ENCODE assay signal across 7 cellular contexts in the genomic region with DNA sequence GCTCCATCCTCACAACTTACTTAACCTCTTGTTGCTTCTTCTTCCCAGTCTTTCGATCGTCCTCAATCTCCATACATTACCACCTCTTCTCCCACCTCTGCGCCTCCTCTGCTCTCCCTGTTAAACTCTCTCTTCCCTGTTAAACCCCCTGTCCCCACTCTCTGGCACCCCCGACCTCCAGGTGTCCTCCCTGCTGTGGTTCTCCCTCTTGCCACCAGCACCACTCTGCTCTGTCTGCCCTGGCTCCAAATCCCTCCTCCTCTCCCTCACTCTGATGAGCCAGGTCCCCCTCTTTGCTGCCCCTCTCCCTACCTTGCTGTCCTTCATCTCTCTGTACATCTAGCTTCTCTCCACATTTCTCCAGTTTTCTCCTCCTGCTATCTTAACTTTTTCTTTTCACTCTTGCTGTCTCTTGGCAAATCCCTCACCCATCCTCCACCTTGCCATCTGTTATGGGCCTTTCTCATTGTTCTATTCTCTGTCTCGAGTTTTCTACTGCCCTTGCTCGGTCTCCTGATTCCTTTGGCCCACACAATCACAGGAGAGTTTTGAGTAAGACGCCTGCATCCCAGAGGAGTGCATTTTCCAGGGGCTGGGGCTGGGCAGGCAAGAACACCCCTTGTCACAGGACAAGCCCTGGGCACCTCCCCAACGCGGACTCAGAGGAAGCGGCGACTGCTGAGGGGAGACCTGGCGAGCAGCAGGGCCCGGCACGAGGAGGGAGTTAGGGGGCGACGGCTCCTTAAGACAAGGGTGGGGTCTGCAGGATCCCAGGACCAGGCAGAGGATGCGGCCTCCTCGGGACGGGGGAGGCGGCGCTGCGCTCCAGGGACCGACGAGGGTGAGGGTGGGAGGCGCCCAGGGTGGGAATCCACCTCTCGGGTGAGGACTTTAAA. TPM values are rescaled to one million over a fixed set of nuclear protein-coding genes. Genes with fewer than 3 reads are reported as not detected.
A peak's percentile ranks its signal among the peaks of the same experiment; 100 is the strongest.
DNase-seq lines count a peak whose midpoint lies in the region; ATAC-seq and TF ChIP-seq lines count a peak whose summit lies in the region.

No MANE protein-coding gene starts in this region.

- peaks cover 12% of the 10 kb centered on the region for H3K27me3 Mint-ChIP-seq in IgD-negative memory B cell
- H3K27me3 Mint-ChIP-seq in stimulated activated naive B cell treated with anti-CD40 and anti-IgM and Interleukin-4, amounts not matched to agents 10 μg/mL and 1 μg/mL and 100 μg/mL, for 72 hours = peaks cover 10 to 19% of the 10 kb centered on the region in 2 donors

- TF ChIP-seq CTCF in astrocyte of the spinal cord (IDR thresholded peaks at IDR 0.05; ENCODE audit: low read depth, low read length) = no peak

- peak overlapping the region; percentile 48 for H3K4me3 ChIP-seq in astrocyte of the spinal cord (ENCODE audit: low read depth, low read length)

- ATAC-seq in stimulated activated naive B cell treated with anti-CD40 and anti-IgM and Interleukin-4, amounts not matched to agents 10 μg/mL and 1 μg/mL and 100 μg/mL, for 72 hours (replicated peaks) = peak; percentile 10 to 15
- ATAC-seq in HG02884 (IDR thresholded peaks at IDR 0.05; ENCODE audit: unreplicated experiment) (no peak), HG02852 (IDR thresholded peaks at IDR 0.05; ENCODE audit: unreplicated experiment) (no peak), HG03378 (IDR thresholded peaks at IDR 0.05; ENCODE audit: unreplicated experiment) (no peak)

- H3K9me3 Mint-ChIP-seq in IgD-negative memory B cell = peaks cover 7 to 11% (median 9%) of the 10 kb centered on the region in 3 donors
- peaks cover 2 to 7% of the 10 kb centered on the region in 2 donors for H3K9me3 Mint-ChIP-seq in stimulated activated naive B cell treated with anti-CD40 and anti-IgM and Interleukin-4, amounts not matched to agents 10 μg/mL and 1 μg/mL and 100 μg/mL, for 72 hours

- H3K27ac Mint-ChIP-seq in IgD-negative memory B cell = peak overlapping the region in 1 of 3 donors; percentile 2
- H3K27ac Mint-ChIP-seq in stimulated activated naive B cell treated with anti-CD40 and anti-IgM and Interleukin-4, amounts not matched to agents 10 μg/mL and 1 μg/mL and 100 μg/mL, for 72 hours = no peak overlapping the region

- in situ Hi-C loops in astrocyte of the spinal cord (cut with HindIII; ENCODE audit: low sequenced_read_pairs) = no loop called here

- peaks cover 1 to 5% (median 2%) of the 10 kb centered on the region in 3 donors for H3K4me1 Mint-ChIP-seq in IgD-negative memory B cell
- peaks cover 10 to 13% of the 10 kb centered on the region in 2 donors for H3K4me1 Mint-ChIP-seq in stimulated activated naive B cell treated with anti-CD40 and anti-IgM and Interleukin-4, amounts not matched to agents 10 μg/mL and 1 μg/mL and 100 μg/mL, for 72 hours

- H3K4me3 Mint-ChIP-seq in IgD-negative memory B cell = peak overlapping the region; percentile 47 to 72 (median 58)
- H3K4me3 Mint-ChIP-seq in stimulated activated naive B cell treated with anti-CD40 and anti-IgM and Interleukin-4, amounts not matched to agents 10 μg/mL and 1 μg/mL and 100 μg/mL, for 72 hours = peak overlapping the region; percentile 80 to 81

- H3K36me3 Mint-ChIP-seq in IgD-negative memory B cell = peaks cover 3% of the 10 kb centered on the region
- H3K36me3 Mint-ChIP-seq in stimulated activated naive B cell treated with anti-CD40 and anti-IgM and Interleukin-4, amounts not matched to agents 10 μg/mL and 1 μg/mL and 100 μg/mL, for 72 hours = peaks cover 1 to 8% of the 10 kb centered on the region in 2 donors

- DNase-seq in astrocyte of the spinal cord (ENCODE audit: low read depth, low spot score) (peak; percentile 9), iPS-NIHi11 (ENCODE audit: low spot score) (peak; percentile 50)
- DNase-seq in stimulated activated naive B cell treated with anti-CD40 and anti-IgM and Interleukin-4, amounts not matched to agents 10 μg/mL and 1 μg/mL and 100 μg/mL, for 72 hours = no peak

RNA-seq across cellular contexts. Expression of gene ERVV-1, which starts 21.4 kb away (rescaled TPM):
- polyA plus RNA-seq in IgD-negative memory B cell = 0.21 TPM

RNA-seq across cellular contexts. Expression of gene ZNF816, which starts 29.7 kb away (rescaled TPM):
- polyA plus RNA-seq in IgD-negative memory B cell = 9.2 TPM

RNA-seq across cellular contexts. Expression of gene ERVV-2, which starts 52.2 kb away (rescaled TPM):
- not detected for polyA plus RNA-seq in IgD-negative memory B cell

Comparison
In these comparisons a context has a peak if more than half of its experiments do, and no peak if none do; other contexts are left out.
1. ATAC-seq: peak in stimulated activated naive B cell treated with anti-CD40 and anti-IgM and Interleukin-4, amounts not matched to agents 10 μg/mL and 1 μg/mL and 100 μg/mL, for 72 hours (2 of 2); none in HG02884 (single experiment), HG02852 (single experiment) and HG03378 (single experiment).